17 cellular contexts compared by ENCODE assay signal in genomic region chr3:16061491-16061890, GRCh38.
DNase-seq lines count a peak whose midpoint lies in the region; ATAC-seq and TF ChIP-seq lines count a peak whose summit lies in the region.
"Had no signal": no experiment of that assay in that cellular context is flagged by ENCODE, and none has a peak within 500 bp of the region (broad histone marks: within the 10 kb centered on the region; RNA-seq: fewer than 3 reads in every experiment).

No MANE protein-coding gene starts in this region.

- H3K27ac ChIP-seq in lower lobe of right lung (peak overlapping the region; percentile 70), suprapubic skin (peak overlapping the region; percentile 82), WERI-Rb-1 (no peak overlapping the region)
- H3K27ac ChIP-seq: pancreas had no signal

- peak overlapping the region; percentile 99 for H3K27ac Mint-ChIP-seq in HFFc6
- H3K27ac Mint-ChIP-seq: activated naive CD8-positive, alpha-beta T cell treated with anti-CD3 and anti-CD28 coated beads, Interleukin-2, amount 10 ng/mL, durations not matched to agents 7 days and 5 days had no signal

- peaks cover 87% of the 10 kb centered on the region for H3K4me1 Mint-ChIP-seq in HFFc6 (ENCODE audit: low read depth)
- H3K4me1 Mint-ChIP-seq: activated naive CD8-positive, alpha-beta T cell treated with anti-CD3 and anti-CD28 coated beads, Interleukin-2, amount 10 ng/mL, durations not matched to agents 7 days and 5 days had no signal

- H3K9me3 ChIP-seq in lower lobe of right lung = no peaks in the 10 kb centered on the region
- H3K9me3 ChIP-seq in suprapubic skin = no peaks in the 10 kb centered on the region
- no peaks in the 10 kb centered on the region for H3K9me3 ChIP-seq in WERI-Rb-1 (ENCODE audit: severe bottlenecking)
- H3K9me3 ChIP-seq: mucosa of descending colon, pancreas had no signal

- TF ChIP-seq CTCF in HFFc6 (IDR thresholded peaks at IDR 0.05) (no peak), lower lobe of right lung (IDR thresholded peaks at IDR 0.05) (no peak), suprapubic skin (IDR thresholded peaks at IDR 0.05) (no peak), WERI-Rb-1 (IDR thresholded peaks at IDR 0.05; ENCODE audit: low read depth, low read length) (no peak)

- ATAC-seq in lower lobe of right lung = no peak

- intact Hi-C loops in lower lobe of right lung (cut with DNase I) = no loop called here

- no peak for TF ChIP-seq POLR2A in suprapubic skin (IDR thresholded peaks at IDR 0.05)

- H3K36me3 ChIP-seq in lower lobe of right lung (no peaks in the 10 kb centered on the region), suprapubic skin (no peaks in the 10 kb centered on the region), WERI-Rb-1 (no peaks in the 10 kb centered on the region)
- H3K36me3 ChIP-seq: pancreas had no signal

- H3K27me3 ChIP-seq in lower lobe of right lung (ENCODE audit: low read depth) = no peaks in the 10 kb centered on the region
- no peaks in the 10 kb centered on the region for H3K27me3 ChIP-seq in suprapubic skin
- no peaks in the 10 kb centered on the region for H3K27me3 ChIP-seq in WERI-Rb-1 (ENCODE audit: insufficient read depth, low read depth, severe bottlenecking)
- H3K27me3 ChIP-seq: pancreas had no signal

- H3K9me3 Mint-ChIP-seq in HFFc6 = peaks cover 13% of the 10 kb centered on the region
- H3K9me3 Mint-ChIP-seq: activated naive CD8-positive, alpha-beta T cell treated with anti-CD3 and anti-CD28 coated beads, Interleukin-2, amount 10 ng/mL, durations not matched to agents 7 days and 5 days had no signal

- H3K36me3 Mint-ChIP-seq in HFFc6 (ENCODE audit: low read depth) = peaks cover 4% of the 10 kb centered on the region
- H3K36me3 Mint-ChIP-seq: activated naive CD8-positive, alpha-beta T cell treated with anti-CD3 and anti-CD28 coated beads, Interleukin-2, amount 10 ng/mL, durations not matched to agents 7 days and 5 days had no signal

- no peak for TF ChIP-seq EP300 in suprapubic skin (IDR thresholded peaks at IDR 0.05)

- DNase-seq in HFFc6 (no peak), amniotic epithelial cell (ENCODE audit: low read depth) (peak; percentile 60), lower lobe of right lung (no peak), suprapubic skin (ENCODE audit: low spot score in 2 of 2) (no peak), mesenteric fat pad (ENCODE audit: low spot score) (no peak), 8988T (no peak), NCI-H2107 treated with DMSO at 0.1 percent for 48 hours (lab: John Stamatoyannopoulos, UW; ENCODE audit: unreplicated experiment) (no peak), WERI-Rb-1 (no peak)
- DNase-seq: activated CD4-positive, alpha-beta T cell treated with anti-CD3 and anti-CD28 coated beads, Interleukin-2, amount 50 U/mL, for 48 hours; activated naive CD8-positive, alpha-beta T cell treated with anti-CD3 and anti-CD28 coated beads, Interleukin-2, amount 10 ng/mL, durations not matched to agents 7 days and 5 days; activated T-cell treated with anti-CD3 and anti-CD28 coated beads, Interleukin-2, amount 50 U/mL, for 48 hours; DMS79; kidney; mucosa of descending colon; NCI-H187; NCI-H524; pancreas had no signal

- no peaks in the 10 kb centered on the region; the same call in 1 of the 2 replicates for H3K27me3 Mint-ChIP-seq in HFFc6 (ENCODE audit: insufficient read depth)

- H3K4me1 ChIP-seq in lower lobe of right lung (peaks cover 38% of the 10 kb centered on the region), suprapubic skin (peaks cover 34% of the 10 kb centered on the region)
- H3K4me1 ChIP-seq: pancreas had no signal

- no peak overlapping the region for H3K4me3 ChIP-seq in lower lobe of right lung
- no peak overlapping the region for H3K4me3 ChIP-seq in suprapubic skin
- H3K4me3 ChIP-seq in WERI-Rb-1 (ENCODE audit: low read depth, low read length) = no peak overlapping the region
- H3K4me3 ChIP-seq: mucosa of descending colon, pancreas had no signal

- peak overlapping the region; percentile 80 for H3K4me3 Mint-ChIP-seq in HFFc6
- H3K4me3 Mint-ChIP-seq: activated naive CD8-positive, alpha-beta T cell treated with anti-CD3 and anti-CD28 coated beads, Interleukin-2, amount 10 ng/mL, durations not matched to agents 7 days and 5 days had no signal

- 86% methylated on average over 2 of the region's 2 CpGs for WGBS in suprapubic skin
